ENCODE assay signal across 8 cellular contexts in genomic region chr9:21576331-21577189, GRCh38.
DNase-seq lines count a peak whose midpoint lies in the region; ATAC-seq and TF ChIP-seq lines count a peak whose summit lies in the region.

No MANE protein-coding gene starts in this region.

- H3K4me3 ChIP-seq in neural progenitor cell, result peak overlapping the region; percentile 6

- no peaks in the 10 kb centered on the region for H3K9me3 Mint-ChIP-seq in activated T-cell treated with anti-CD3 and anti-CD28 coated beads, Interleukin-2, amount 50 U/mL, for 24 hours
- no peaks in the 10 kb centered on the region for H3K9me3 Mint-ChIP-seq in central memory CD8-positive, alpha-beta T cell
- H3K9me3 Mint-ChIP-seq in neural progenitor cell, result no peaks in the 10 kb centered on the region

- H3K36me3 Mint-ChIP-seq in activated T-cell treated with anti-CD3 and anti-CD28 coated beads, Interleukin-2, amount 50 U/mL, for 24 hours (ENCODE audit: low read depth), result no peaks in the 10 kb centered on the region
- H3K36me3 Mint-ChIP-seq in central memory CD8-positive, alpha-beta T cell (ENCODE audit: insufficient read depth), result peaks cover 7% of the 10 kb centered on the region
- no peaks in the 10 kb centered on the region for H3K36me3 Mint-ChIP-seq in neural progenitor cell

- H3K27ac Mint-ChIP-seq in activated T-cell treated with anti-CD3 and anti-CD28 coated beads, Interleukin-2, amount 50 U/mL, for 24 hours, result peak overlapping the region; percentile 72
- peak overlapping the region; percentile 58 for H3K27ac Mint-ChIP-seq in central memory CD8-positive, alpha-beta T cell (ENCODE audit: low read depth)
- peak overlapping the region; percentile 97 for H3K27ac Mint-ChIP-seq in neural progenitor cell

- H3K27me3 ChIP-seq in neural progenitor cell, result no peaks in the 10 kb centered on the region

- H4K20me1 ChIP-seq in neural progenitor cell (ENCODE audit: low read depth), result no peaks in the 10 kb centered on the region

- peak overlapping the region; percentile 4 for H3K4me3 Mint-ChIP-seq in activated T-cell treated with anti-CD3 and anti-CD28 coated beads, Interleukin-2, amount 50 U/mL, for 24 hours
- H3K4me3 Mint-ChIP-seq in central memory CD8-positive, alpha-beta T cell, result no peak overlapping the region
- peak overlapping the region; percentile 76 for H3K4me3 Mint-ChIP-seq in neural progenitor cell

- H3K27me3 Mint-ChIP-seq in activated T-cell treated with anti-CD3 and anti-CD28 coated beads, Interleukin-2, amount 50 U/mL, for 24 hours, result peaks cover 4% of the 10 kb centered on the region
- peaks cover 20% of the 10 kb centered on the region for H3K27me3 Mint-ChIP-seq in central memory CD8-positive, alpha-beta T cell
- H3K27me3 Mint-ChIP-seq in neural progenitor cell (ENCODE audit: insufficient read depth, low read depth), result no peaks in the 10 kb centered on the region

- peak overlapping the region; percentile 65 for H3K4me2 ChIP-seq in neural progenitor cell

- H3K36me3 ChIP-seq in neural progenitor cell, result no peaks in the 10 kb centered on the region

- H3F3A ChIP-seq in neural progenitor cell (ENCODE audit: low read depth), result peaks cover 15% of the 10 kb centered on the region

- peak; percentile 42 for ATAC-seq in central memory CD8-positive, alpha-beta T cell (replicated peaks; ENCODE audit: extremely low read depth, poor library complexity, severe bottlenecking)

- H3K9ac ChIP-seq in neural progenitor cell, result no peak overlapping the region

- no peak overlapping the region for H2AFZ ChIP-seq in neural progenitor cell (replicated peaks)

- no peaks in the 10 kb centered on the region for H3K79me2 ChIP-seq in neural progenitor cell (ENCODE audit: low read depth)

- no peak for TF ChIP-seq CTCF in neural progenitor cell (IDR thresholded peaks at IDR 0.05)

- H3K27ac ChIP-seq in neural progenitor cell, result peak overlapping the region; percentile 61

- peaks cover 20% of the 10 kb centered on the region for H3K4me1 ChIP-seq in neural progenitor cell

- H3K9me3 ChIP-seq in neural progenitor cell (ENCODE audit: low read depth), result no peaks in the 10 kb centered on the region

- no peak for DNase-seq in activated T-cell treated with anti-CD3 and anti-CD28 coated beads, Interleukin-2, amount 50 U/mL, for 24 hours
- no peak for DNase-seq in activated T-cell treated with anti-CD3 and anti-CD28 coated beads, Interleukin-2, amount 50 U/mL, for 1 hour
- peak; percentile 11 for DNase-seq in MV-4-11 (lab: John Stamatoyannopoulos, UW)
- DNase-seq in central memory CD8-positive, alpha-beta T cell (ENCODE audit: low spot score in 2 of 2), result no peak
- DNase-seq in neural progenitor cell (ENCODE audit: low spot score), result peak; percentile 87
- no peak for DNase-seq in NCI-H187 treated with DMSO at 0.1 percent for 48 hours (lab: John Stamatoyannopoulos, UW)
- DNase-seq in 8988T, result no peak
- no peak for DNase-seq in DMS 273 treated with DMSO at 0.1 percent for 48 hours (lab: John Stamatoyannopoulos, UW)

- peaks cover 40% of the 10 kb centered on the region for H3K4me1 Mint-ChIP-seq in activated T-cell treated with anti-CD3 and anti-CD28 coated beads, Interleukin-2, amount 50 U/mL, for 24 hours (ENCODE audit: low read depth)
- peaks cover 25% of the 10 kb centered on the region for H3K4me1 Mint-ChIP-seq in central memory CD8-positive, alpha-beta T cell
- H3K4me1 Mint-ChIP-seq in neural progenitor cell, result peaks cover 22% of the 10 kb centered on the region

Comparison
In these comparisons a context has a peak if more than half of its experiments do, and no peak if none do; other contexts are left out.
1. DNase-seq: peak in MV-4-11 (single experiment) and neural progenitor cell (single experiment); none in activated T-cell treated with anti-CD3 and anti-CD28 coated beads, Interleukin-2, amount 50 U/mL, for 24 hours (single experiment), activated T-cell treated with anti-CD3 and anti-CD28 coated beads, Interleukin-2, amount 50 U/mL, for 1 hour (single experiment), central memory CD8-positive, alpha-beta T cell (0 of 2), NCI-H187 treated with DMSO at 0.1 percent for 48 hours (single experiment), 8988T (single experiment) and DMS 273 treated with DMSO at 0.1 percent for 48 hours (single experiment).
2. Peak in every context shown above with its lines, with median percentiles within 50 percentile points of each other: H3K27ac Mint-ChIP-seq.